Comparison of ENCODE assay signal across 24 cellular contexts in genomic region chr11:59176330-59176729, GRCh38. TPM values are rescaled to one million over a fixed set of nuclear protein-coding genes. Genes with fewer than 3 reads are reported as not detected.
"Had no signal": no experiment of that assay in that cellular context is flagged by ENCODE, and none has a peak within 500 bp of the region (broad histone marks: within the 10 kb centered on the region; RNA-seq: fewer than 3 reads in every experiment).

No MANE protein-coding gene starts in this region.

- ATAC-seq: activated CD8-positive, alpha-beta memory T cell treated with anti-CD3 and anti-CD28 coated beads, Interleukin-2, amount 10 ng/mL, durations not matched to agents 7 days and 5 days; activated CD8-positive, alpha-beta T cell treated with anti-CD3 and anti-CD28 coated beads for 36 hours; body of pancreas had no signal

- H3K36me3 ChIP-seq: cardiac muscle cell, sigmoid colon, WERI-Rb-1 had no signal

- H3K27me3 ChIP-seq: body of pancreas, sigmoid colon had no signal

- H3K4me3 ChIP-seq: body of pancreas, cardiac muscle cell, left ventricle myocardium inferior, sigmoid colon, spleen had no signal

- H3K27ac ChIP-seq: cardiac muscle cell, left ventricle myocardium inferior, WERI-Rb-1 had no signal

- H3K9me3 ChIP-seq: body of pancreas, sigmoid colon had no signal

- DNase-seq: activated CD4-positive, alpha-beta T cell treated with anti-CD3 and anti-CD28 coated beads, Interleukin-2, amount 10 ng/mL, durations not matched to agents 7 days and 5 days; activated CD4-positive, CD25-positive, alpha-beta regulatory T cell treated with anti-CD3 and anti-CD28 coated beads, Interleukin-2, amount 50 U/mL, for 72 hours; activated CD8-positive, alpha-beta memory T cell treated with anti-CD3 and anti-CD28 coated beads, Interleukin-2, amount 10 ng/mL, durations not matched to agents 7 days and 5 days; activated CD8-positive, alpha-beta T cell treated with anti-CD3 and anti-CD28 coated beads for 36 hours; activated effector memory CD4-positive, alpha-beta T cell treated with anti-CD3 and anti-CD28 coated beads, Interleukin-2, amount 50 U/mL, for 16 hours; activated naive CD4-positive, alpha-beta T cell treated with anti-CD3 and anti-CD28 coated beads, Interleukin-2, amount 10 ng/mL, durations not matched to agents 7 days and 5 days; activated T-cell treated with anti-CD3 and anti-CD28 coated beads for 4 hours; anterior cingulate cortex; body of pancreas; effector CD8-positive, alpha-beta T cell; glutamatergic neuron; hippocampal formation; left ventricle myocardium inferior; nephron progenitor cell; occipital lobe; sigmoid colon; spleen; stimulated activated CD4-positive, alpha-beta T cell treated with anti-CD3 and anti-CD28 coated beads, Interleukin-4, amount 100 ng/mL, for 1 hour; stimulated activated naive CD4-positive, alpha-beta T cell; T-helper 1 cell; WERI-Rb-1 had no signal

RNA-seq across cellular contexts. Expression of gene MPEG1, which starts 36.4 kb away (rescaled TPM):
- total RNA-seq: activated CD4-positive, alpha-beta T cell treated with anti-CD3 and anti-CD28 coated beads, Interleukin-2, amount 10 ng/mL, durations not matched to agents 7 days and 5 days; activated CD8-positive, alpha-beta memory T cell treated with anti-CD3 and anti-CD28 coated beads, Interleukin-2, amount 10 ng/mL, durations not matched to agents 7 days and 5 days; activated CD8-positive, alpha-beta T cell treated with anti-CD3 and anti-CD28 coated beads for 36 hours; cardiac muscle cell; myocyte; renal cortical epithelial cell had no signal
- polyA plus RNA-seq: cardiac muscle cell had no signal
